In genomic region chr15:47717036-47717611, GRCh38 we compare ENCODE assay signal across 2 cellular contexts.
A peak's percentile ranks its signal among the peaks of the same experiment; 100 is the strongest.
TF ChIP-seq lines count a peak whose summit lies in the region.

Gene SEMA6D, plus strand, starts transcription at chr15:47717505. Its CDS starts 42,294 bp downstream, at chr15:47759799.

TF ChIP-seq in H1, 55 proteins besides CTCF, POLR2A, EP300 and RAD21:
- TF ChIP-seq HDAC2 (IDR thresholded peaks at IDR 0.05; ENCODE audit: borderline replicate concordance in 1 of 2, low read depth in 2 of 2, low read length in 2 of 2): peak; percentile 34 to 49; a peak in 2 of 4 replicates
- TF ChIP-seq CHD2 (IDR thresholded peaks at IDR 0.05; ENCODE audit: low read length): no peak
- TF ChIP-seq SIN3A (conservative IDR thresholded peaks at IDR 0.05 in 1 of 2, IDR thresholded peaks at IDR 0.05 in 1 of 2; ENCODE audit: low read depth in 1 of 2, low read length in 2 of 2): peak in 1 of 2 experiments; percentile 65; a peak in 1 of 4 replicates
- TF ChIP-seq KDM4A (IDR thresholded peaks at IDR 0.05; ENCODE audit: low read depth, low read length, severe bottlenecking): peak; percentile 74
- TF ChIP-seq, protein P1, sequence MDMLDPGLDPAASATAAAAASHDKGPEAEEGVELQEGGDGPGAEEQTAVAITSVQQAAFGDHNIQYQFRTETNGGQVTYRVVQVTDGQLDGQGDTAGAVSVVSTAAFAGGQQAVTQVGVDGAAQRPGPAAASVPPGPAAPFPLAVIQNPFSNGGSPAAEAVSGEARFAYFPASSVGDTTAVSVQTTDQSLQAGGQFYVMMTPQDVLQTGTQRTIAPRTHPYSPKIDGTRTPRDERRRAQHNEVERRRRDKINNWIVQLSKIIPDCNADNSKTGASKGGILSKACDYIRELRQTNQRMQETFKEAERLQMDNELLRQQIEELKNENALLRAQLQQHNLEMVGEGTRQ (IDR thresholded peaks at IDR 0.05; ENCODE audit: low read length): no peak
- peak; percentile 90 for TF ChIP-seq RBBP5 (IDR thresholded peaks at IDR 0.05; ENCODE audit: borderline replicate concordance, low read depth, low read length)
- peak; percentile 73 for TF ChIP-seq BACH1 (IDR thresholded peaks at IDR 0.05; ENCODE audit: low read length)
- TF ChIP-seq SUZ12 (IDR thresholded peaks at IDR 0.05; ENCODE audit: low read length): peak; percentile 44; the same call in 1 of the 2 replicates
- TF ChIP-seq TCF12 (IDR thresholded peaks at IDR 0.05; ENCODE audit: low read depth, low read length): no peak
- no peak for TF ChIP-seq ATF3 (IDR thresholded peaks at IDR 0.05; ENCODE audit: insufficient read depth, low read depth, low read length)

TF ChIP-seq in HepG2, 621 proteins besides CTCF, POLR2A, EP300 and RAD21:
- peak; percentile 73 for TF ChIP-seq SIX1 (CRISPR knock-in tag; IDR thresholded peaks at IDR 0.05; ENCODE audit: borderline replicate concordance)
- TF ChIP-seq, protein P2, sequence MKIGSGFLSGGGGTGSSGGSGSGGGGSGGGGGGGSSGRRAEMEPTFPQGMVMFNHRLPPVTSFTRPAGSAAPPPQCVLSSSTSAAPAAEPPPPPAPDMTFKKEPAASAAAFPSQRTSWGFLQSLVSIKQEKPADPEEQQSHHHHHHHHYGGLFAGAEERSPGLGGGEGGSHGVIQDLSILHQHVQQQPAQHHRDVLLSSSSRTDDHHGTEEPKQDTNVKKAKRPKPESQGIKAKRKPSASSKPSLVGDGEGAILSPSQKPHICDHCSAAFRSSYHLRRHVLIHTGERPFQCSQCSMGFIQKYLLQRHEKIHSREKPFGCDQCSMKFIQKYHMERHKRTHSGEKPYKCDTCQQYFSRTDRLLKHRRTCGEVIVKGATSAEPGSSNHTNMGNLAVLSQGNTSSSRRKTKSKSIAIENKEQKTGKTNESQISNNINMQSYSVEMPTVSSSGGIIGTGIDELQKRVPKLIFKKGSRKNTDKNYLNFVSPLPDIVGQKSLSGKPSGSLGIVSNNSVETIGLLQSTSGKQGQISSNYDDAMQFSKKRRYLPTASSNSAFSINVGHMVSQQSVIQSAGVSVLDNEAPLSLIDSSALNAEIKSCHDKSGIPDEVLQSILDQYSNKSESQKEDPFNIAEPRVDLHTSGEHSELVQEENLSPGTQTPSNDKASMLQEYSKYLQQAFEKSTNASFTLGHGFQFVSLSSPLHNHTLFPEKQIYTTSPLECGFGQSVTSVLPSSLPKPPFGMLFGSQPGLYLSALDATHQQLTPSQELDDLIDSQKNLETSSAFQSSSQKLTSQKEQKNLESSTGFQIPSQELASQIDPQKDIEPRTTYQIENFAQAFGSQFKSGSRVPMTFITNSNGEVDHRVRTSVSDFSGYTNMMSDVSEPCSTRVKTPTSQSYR (CRISPR knock-in tag; IDR thresholded peaks at IDR 0.05; ENCODE audit: borderline replicate concordance): no peak
- TF ChIP-seq PCBP1 (IDR thresholded peaks at IDR 0.05; ENCODE audit: borderline replicate concordance, low read depth, low read length): no peak
- no peak for TF ChIP-seq PTBP1 (IDR thresholded peaks at IDR 0.05; ENCODE audit: low read depth, low read length, poor library complexity, severe bottlenecking)
- no peak for TF ChIP-seq MIER3 (CRISPR knock-in tag; IDR thresholded peaks at IDR 0.05; ENCODE audit: borderline replicate concordance)
- TF ChIP-seq, protein P3, sequence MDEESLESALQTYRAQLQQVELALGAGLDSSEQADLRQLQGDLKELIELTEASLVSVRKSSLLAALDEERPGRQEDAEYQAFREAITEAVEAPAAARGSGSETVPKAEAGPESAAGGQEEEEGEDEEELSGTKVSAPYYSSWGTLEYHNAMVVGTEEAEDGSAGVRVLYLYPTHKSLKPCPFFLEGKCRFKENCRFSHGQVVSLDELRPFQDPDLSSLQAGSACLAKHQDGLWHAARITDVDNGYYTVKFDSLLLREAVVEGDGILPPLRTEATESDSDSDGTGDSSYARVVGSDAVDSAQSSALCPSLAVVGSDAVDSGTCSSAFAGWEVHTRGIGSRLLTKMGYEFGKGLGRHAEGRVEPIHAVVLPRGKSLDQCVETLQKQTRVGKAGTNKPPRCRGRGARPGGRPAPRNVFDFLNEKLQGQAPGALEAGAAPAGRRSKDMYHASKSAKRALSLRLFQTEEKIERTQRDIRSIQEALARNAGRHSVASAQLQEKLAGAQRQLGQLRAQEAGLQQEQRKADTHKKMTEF (CRISPR knock-in tag; IDR thresholded peaks at IDR 0.05): no peak
- no peak for TF ChIP-seq TAF15 (IDR thresholded peaks at IDR 0.05; ENCODE audit: low read depth, low read length, poor library complexity, severe bottlenecking)
- no peak for TF ChIP-seq ZNF720 (CRISPR knock-in tag; IDR thresholded peaks at IDR 0.05)
- peak; percentile 56 for TF ChIP-seq ZNF441 (CRISPR knock-in tag; IDR thresholded peaks at IDR 0.05; ENCODE audit: borderline replicate concordance)
- TF ChIP-seq, protein P4, sequence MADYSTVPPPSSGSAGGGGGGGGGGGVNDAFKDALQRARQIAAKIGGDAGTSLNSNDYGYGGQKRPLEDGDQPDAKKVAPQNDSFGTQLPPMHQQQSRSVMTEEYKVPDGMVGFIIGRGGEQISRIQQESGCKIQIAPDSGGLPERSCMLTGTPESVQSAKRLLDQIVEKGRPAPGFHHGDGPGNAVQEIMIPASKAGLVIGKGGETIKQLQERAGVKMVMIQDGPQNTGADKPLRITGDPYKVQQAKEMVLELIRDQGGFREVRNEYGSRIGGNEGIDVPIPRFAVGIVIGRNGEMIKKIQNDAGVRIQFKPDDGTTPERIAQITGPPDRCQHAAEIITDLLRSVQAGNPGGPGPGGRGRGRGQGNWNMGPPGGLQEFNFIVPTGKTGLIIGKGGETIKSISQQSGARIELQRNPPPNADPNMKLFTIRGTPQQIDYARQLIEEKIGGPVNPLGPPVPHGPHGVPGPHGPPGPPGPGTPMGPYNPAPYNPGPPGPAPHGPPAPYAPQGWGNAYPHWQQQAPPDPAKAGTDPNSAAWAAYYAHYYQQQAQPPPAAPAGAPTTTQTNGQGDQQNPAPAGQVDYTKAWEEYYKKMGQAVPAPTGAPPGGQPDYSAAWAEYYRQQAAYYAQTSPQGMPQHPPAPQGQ (CRISPR knock-in tag; IDR thresholded peaks at IDR 0.05; ENCODE audit: borderline replicate concordance): no peak
- TF ChIP-seq ZIK1 (CRISPR knock-in tag; IDR thresholded peaks at IDR 0.05; ENCODE audit: borderline replicate concordance, low read depth): no peak
- no peak for TF ChIP-seq SNRNP70 (IDR thresholded peaks at IDR 0.05; ENCODE audit: low read depth, low read length)
- no peak for TF ChIP-seq ZNF761 (CRISPR knock-in tag; conservative IDR thresholded peaks at IDR 0.05)
- peak; percentile 22 for TF ChIP-seq XRCC5 (optimal IDR thresholded peaks at IDR 0.05; ENCODE audit: low read length)
- TF ChIP-seq, protein P5, sequence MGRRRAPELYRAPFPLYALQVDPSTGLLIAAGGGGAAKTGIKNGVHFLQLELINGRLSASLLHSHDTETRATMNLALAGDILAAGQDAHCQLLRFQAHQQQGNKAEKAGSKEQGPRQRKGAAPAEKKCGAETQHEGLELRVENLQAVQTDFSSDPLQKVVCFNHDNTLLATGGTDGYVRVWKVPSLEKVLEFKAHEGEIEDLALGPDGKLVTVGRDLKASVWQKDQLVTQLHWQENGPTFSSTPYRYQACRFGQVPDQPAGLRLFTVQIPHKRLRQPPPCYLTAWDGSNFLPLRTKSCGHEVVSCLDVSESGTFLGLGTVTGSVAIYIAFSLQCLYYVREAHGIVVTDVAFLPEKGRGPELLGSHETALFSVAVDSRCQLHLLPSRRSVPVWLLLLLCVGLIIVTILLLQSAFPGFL (CRISPR knock-in tag; IDR thresholded peaks at IDR 0.05): no peak
- TF ChIP-seq SMARCC2 (IDR thresholded peaks at IDR 0.05): no peak
- TF ChIP-seq, protein P6, sequence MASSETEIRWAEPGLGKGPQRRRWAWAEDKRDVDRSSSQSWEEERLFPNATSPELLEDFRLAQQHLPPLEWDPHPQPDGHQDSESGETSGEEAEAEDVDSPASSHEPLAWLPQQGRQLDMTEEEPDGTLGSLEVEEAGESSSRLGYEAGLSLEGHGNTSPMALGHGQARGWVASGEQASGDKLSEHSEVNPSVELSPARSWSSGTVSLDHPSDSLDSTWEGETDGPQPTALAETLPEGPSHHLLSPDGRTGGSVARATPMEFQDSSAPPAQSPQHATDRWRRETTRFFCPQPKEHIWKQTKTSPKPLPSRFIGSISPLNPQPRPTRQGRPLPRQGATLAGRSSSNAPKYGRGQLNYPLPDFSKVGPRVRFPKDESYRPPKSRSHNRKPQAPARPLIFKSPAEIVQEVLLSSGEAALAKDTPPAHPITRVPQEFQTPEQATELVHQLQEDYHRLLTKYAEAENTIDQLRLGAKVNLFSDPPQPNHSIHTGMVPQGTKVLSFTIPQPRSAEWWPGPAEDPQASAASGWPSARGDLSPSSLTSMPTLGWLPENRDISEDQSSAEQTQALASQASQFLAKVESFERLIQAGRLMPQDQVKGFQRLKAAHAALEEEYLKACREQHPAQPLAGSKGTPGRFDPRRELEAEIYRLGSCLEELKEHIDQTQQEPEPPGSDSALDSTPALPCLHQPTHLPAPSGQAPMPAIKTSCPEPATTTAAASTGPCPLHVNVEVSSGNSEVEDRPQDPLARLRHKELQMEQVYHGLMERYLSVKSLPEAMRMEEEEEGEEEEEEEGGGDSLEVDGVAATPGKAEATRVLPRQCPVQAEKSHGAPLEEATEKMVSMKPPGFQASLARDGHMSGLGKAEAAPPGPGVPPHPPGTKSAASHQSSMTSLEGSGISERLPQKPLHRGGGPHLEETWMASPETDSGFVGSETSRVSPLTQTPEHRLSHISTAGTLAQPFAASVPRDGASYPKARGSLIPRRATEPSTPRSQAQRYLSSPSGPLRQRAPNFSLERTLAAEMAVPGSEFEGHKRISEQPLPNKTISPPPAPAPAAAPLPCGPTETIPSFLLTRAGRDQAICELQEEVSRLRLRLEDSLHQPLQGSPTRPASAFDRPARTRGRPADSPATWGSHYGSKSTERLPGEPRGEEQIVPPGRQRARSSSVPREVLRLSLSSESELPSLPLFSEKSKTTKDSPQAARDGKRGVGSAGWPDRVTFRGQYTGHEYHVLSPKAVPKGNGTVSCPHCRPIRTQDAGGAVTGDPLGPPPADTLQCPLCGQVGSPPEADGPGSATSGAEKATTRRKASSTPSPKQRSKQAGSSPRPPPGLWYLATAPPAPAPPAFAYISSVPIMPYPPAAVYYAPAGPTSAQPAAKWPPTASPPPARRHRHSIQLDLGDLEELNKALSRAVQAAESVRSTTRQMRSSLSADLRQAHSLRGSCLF (CRISPR knock-in tag; IDR thresholded peaks at IDR 0.05; ENCODE audit: borderline replicate concordance): no peak
- TF ChIP-seq GTF3A (CRISPR knock-in tag; conservative IDR thresholded peaks at IDR 0.05): no peak
- TF ChIP-seq, protein P7, sequence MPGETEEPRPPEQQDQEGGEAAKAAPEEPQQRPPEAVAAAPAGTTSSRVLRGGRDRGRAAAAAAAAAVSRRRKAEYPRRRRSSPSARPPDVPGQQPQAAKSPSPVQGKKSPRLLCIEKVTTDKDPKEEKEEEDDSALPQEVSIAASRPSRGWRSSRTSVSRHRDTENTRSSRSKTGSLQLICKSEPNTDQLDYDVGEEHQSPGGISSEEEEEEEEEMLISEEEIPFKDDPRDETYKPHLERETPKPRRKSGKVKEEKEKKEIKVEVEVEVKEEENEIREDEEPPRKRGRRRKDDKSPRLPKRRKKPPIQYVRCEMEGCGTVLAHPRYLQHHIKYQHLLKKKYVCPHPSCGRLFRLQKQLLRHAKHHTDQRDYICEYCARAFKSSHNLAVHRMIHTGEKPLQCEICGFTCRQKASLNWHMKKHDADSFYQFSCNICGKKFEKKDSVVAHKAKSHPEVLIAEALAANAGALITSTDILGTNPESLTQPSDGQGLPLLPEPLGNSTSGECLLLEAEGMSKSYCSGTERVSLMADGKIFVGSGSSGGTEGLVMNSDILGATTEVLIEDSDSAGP (CRISPR knock-in tag; IDR thresholded peaks at IDR 0.05; ENCODE audit: borderline replicate concordance): no peak
- TF ChIP-seq, protein P8, sequence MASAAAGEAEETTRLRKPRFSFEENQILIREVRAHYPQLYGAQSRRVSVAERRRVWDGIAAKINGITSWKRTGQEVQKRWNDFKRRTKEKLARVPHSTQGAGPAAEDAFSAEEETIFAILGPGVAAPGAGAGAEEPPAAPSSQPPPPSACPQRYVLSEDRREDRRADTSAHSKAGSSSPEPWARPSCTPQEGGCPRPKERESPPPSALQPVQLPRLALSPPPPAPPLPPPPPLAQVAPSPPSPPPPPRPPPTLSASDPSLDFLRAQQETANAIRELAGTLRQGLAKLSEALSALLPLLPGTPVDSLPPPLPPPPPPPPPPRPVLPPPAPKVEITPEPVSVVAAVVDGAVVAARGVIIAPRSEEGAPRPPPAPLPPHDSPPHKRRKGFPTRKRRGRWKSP (CRISPR knock-in tag; IDR thresholded peaks at IDR 0.05): no peak
- TF ChIP-seq IRX3 (CRISPR knock-in tag; IDR thresholded peaks at IDR 0.05; ENCODE audit: borderline replicate concordance, low read depth): no peak
- no peak for TF ChIP-seq ZNF234 (CRISPR knock-in tag; conservative IDR thresholded peaks at IDR 0.05)
- no peak for TF ChIP-seq ZBTB38 (CRISPR knock-in tag; IDR thresholded peaks at IDR 0.05)
